ENCODE assay signal across 8 cellular contexts in genomic region chr2:27049422-27050280, GRCh38. TPM values are rescaled to one million over a fixed set of nuclear protein-coding genes. Genes with fewer than 3 reads are reported as not detected.
DNase-seq lines count a peak whose midpoint lies in the region; ATAC-seq and TF ChIP-seq lines count a peak whose summit lies in the region.

No MANE protein-coding gene starts in this region.

- no peaks in the 10 kb centered on the region for H3K79me2 ChIP-seq in PC-9 (ENCODE audit: low read depth)

- peak; percentile 20 for ATAC-seq in activated naive CD8-positive, alpha-beta T cell treated with anti-CD3 and anti-CD28 coated beads, Interleukin-2, amount 10 ng/mL, durations not matched to agents 7 days and 5 days (ENCODE audit: low read depth)

- BruUV-seq in PC-9 (replicated peaks; lab: Mats Ljungman, UMichigan): no TSS peak

- CTCF ChIA-PET in PC-9 (lab: Charles Lee): interaction anchor here (1.0 kb wide), 1 partner anchor 37 kb away, joined by 3 read pairs; the partner anchor contains the start of gene KHK

- peaks cover 22% of the 10 kb centered on the region for H3F3A ChIP-seq in PC-9 (ENCODE audit: insufficient read depth, low read depth)

- intact Hi-C loops in PC-9 (cut with micrococcal nuclease; ENCODE audit: unreplicated experiment): loop anchor here (1.0 kb wide), 2 partner anchors 16 to 88 kb away; no protein-coding TSS in a partner anchor

- H3K27me3 ChIP-seq in HAP-1 (ENCODE audit: low read depth) (no peaks in the 10 kb centered on the region), PC-9 (ENCODE audit: insufficient read depth, low read depth) (no peaks in the 10 kb centered on the region)

- in situ Hi-C loops in HAP-1 (cut with MboI; ENCODE audit: low sequenced_read_pairs): no loop called here

- H3K27ac Mint-ChIP-seq in activated naive CD8-positive, alpha-beta T cell treated with anti-CD3 and anti-CD28 coated beads, Interleukin-2, amount 10 ng/mL, durations not matched to agents 7 days and 5 days: peak overlapping the region; percentile 99

- H3K27me3 Mint-ChIP-seq in activated naive CD8-positive, alpha-beta T cell treated with anti-CD3 and anti-CD28 coated beads, Interleukin-2, amount 10 ng/mL, durations not matched to agents 7 days and 5 days: peaks cover 4% of the 10 kb centered on the region

- H3K4me2 ChIP-seq in PC-9: peak overlapping the region; percentile 80

- peaks cover 19% of the 10 kb centered on the region for H3K4me1 ChIP-seq in HAP-1
- peaks cover 14% of the 10 kb centered on the region for H3K4me1 ChIP-seq in PC-9 (replicated peaks; ENCODE audit: insufficient read depth)

- H2AFZ ChIP-seq in PC-9: peak overlapping the region; percentile 86

- peaks cover 6% of the 10 kb centered on the region for H3K36me3 Mint-ChIP-seq in activated naive CD8-positive, alpha-beta T cell treated with anti-CD3 and anti-CD28 coated beads, Interleukin-2, amount 10 ng/mL, durations not matched to agents 7 days and 5 days

- peak overlapping the region; percentile 70 for H3K27ac ChIP-seq in PC-9

- POLR2A ChIA-PET in PC-9 (lab: Charles Lee; ENCODE audit: unreplicated experiment): interaction anchor here (0.7 to 0.8 kb wide), 2 partner anchors 39 to 487 kb away, joined by 4 to 7 read pairs; no protein-coding TSS in a partner anchor
- POLR2A ChIA-PET in activated naive CD8-positive, alpha-beta T cell treated with anti-CD3 and anti-CD28 coated beads, Interleukin-2, amount 10 ng/mL, durations not matched to agents 7 days and 5 days (lab: Charles Lee): interaction anchor here (1.0 to 5.5 kb wide), 9 partner anchors 12 to 360 kb away, joined by 3 to 92 read pairs (median 7); partner anchors contain the start of genes ATRAID, KHK, OST4 and PPM1G

- peak overlapping the region; percentile 97 for H3K4me3 Mint-ChIP-seq in activated naive CD8-positive, alpha-beta T cell treated with anti-CD3 and anti-CD28 coated beads, Interleukin-2, amount 10 ng/mL, durations not matched to agents 7 days and 5 days

- TF ChIP-seq CTCF in PC-9 (conservative IDR thresholded peaks at IDR 0.05): no peak

- H3K9me2 ChIP-seq in PC-9 (ENCODE audit: insufficient read depth): no peaks in the 10 kb centered on the region

- H3K9me3 Mint-ChIP-seq in activated naive CD8-positive, alpha-beta T cell treated with anti-CD3 and anti-CD28 coated beads, Interleukin-2, amount 10 ng/mL, durations not matched to agents 7 days and 5 days: peaks cover 4% of the 10 kb centered on the region

- H3K4me1 Mint-ChIP-seq in activated naive CD8-positive, alpha-beta T cell treated with anti-CD3 and anti-CD28 coated beads, Interleukin-2, amount 10 ng/mL, durations not matched to agents 7 days and 5 days: peaks cover 29% of the 10 kb centered on the region

- DNase-seq in HAP-1 (ENCODE audit: low spot score in 2 of 2): peak; percentile 4 to 64
- no peak for DNase-seq in PC-9
- DNase-seq in activated naive CD8-positive, alpha-beta T cell treated with anti-CD3 and anti-CD28 coated beads, Interleukin-2, amount 10 ng/mL, durations not matched to agents 7 days and 5 days: peak; percentile 74
- DNase-seq in stimulated activated CD4-positive, alpha-beta T cell treated with anti-CD3 and anti-CD28 coated beads, Interleukin-12 subunit alpha, Interleukin-12 subunit beta, amount 100 ng/mL, for 4 hours: peak; percentile 68
- no peak for DNase-seq in NCI-H524 treated with DMSO at 0.1 percent for 48 hours (lab: John Stamatoyannopoulos, UW)
- DNase-seq in NCI-H1048 (lab: John Stamatoyannopoulos, UW): no peak

- no peaks in the 10 kb centered on the region for H4K20me1 ChIP-seq in PC-9 (ENCODE audit: insufficient read depth)

- H3K4me3 ChIP-seq in GM08714 (ENCODE audit: low read length) (peak overlapping the region; percentile 78), HAP-1 (peak overlapping the region; percentile 53), PC-9 (peak overlapping the region; percentile 98), iPS-11a (ENCODE audit: low read depth, low read length) (peak overlapping the region; percentile 72)

- H3K36me3 ChIP-seq in HAP-1 (replicated peaks): peaks cover 3% of the 10 kb centered on the region
- H3K36me3 ChIP-seq in PC-9 (ENCODE audit: low read depth): 0 out of 2 replicates have a peak, but pooled peaks cover under 1% of the 10 kb centered on the region

- peaks cover 4% of the 10 kb centered on the region; the same call in 1 of the 2 replicates for H3K9me3 ChIP-seq in HAP-1
- no peaks in the 10 kb centered on the region for H3K9me3 ChIP-seq in PC-9 (ENCODE audit: insufficient read depth, low read depth)

RNA-seq across cellular contexts. Expression of gene AGBL5, which starts 1.8 kb away (rescaled TPM):
- 63.2 and 64.0 TPM in 2 replicates for total RNA-seq in PC-9 (2021)
- total RNA-seq in activated naive CD8-positive, alpha-beta T cell treated with anti-CD3 and anti-CD28 coated beads, Interleukin-2, amount 10 ng/mL, durations not matched to agents 7 days and 5 days: 10 to 100 TPM; 14.9 to 18.0 TPM

RNA-seq across cellular contexts. Expression of gene TMEM214, which starts 16.9 kb away (rescaled TPM):
- 60.9 and 65.6 TPM in 2 replicates for total RNA-seq in PC-9 (2021)
- 10 to 100 TPM; 68.1 to 70.8 TPM for total RNA-seq in activated naive CD8-positive, alpha-beta T cell treated with anti-CD3 and anti-CD28 coated beads, Interleukin-2, amount 10 ng/mL, durations not matched to agents 7 days and 5 days

RNA-seq across cellular contexts. Expression of gene OST4, which starts 21.8 kb away (rescaled TPM):
- 165 and 166 TPM in 2 replicates for total RNA-seq in PC-9 (2021)
- 100 to 1,000 TPM; 302 to 325 TPM for total RNA-seq in activated naive CD8-positive, alpha-beta T cell treated with anti-CD3 and anti-CD28 coated beads, Interleukin-2, amount 10 ng/mL, durations not matched to agents 7 days and 5 days

RNA-seq across cellular contexts. Expression of gene EMILIN1, which starts 28.8 kb away (rescaled TPM):
- total RNA-seq in PC-9 (2021): 0.83 and 1.6 TPM in 2 replicates
- 1 to 10 TPM in 1 of 2 experiments, under 1 TPM in 1; 0.91 to 1.2 TPM for total RNA-seq in activated naive CD8-positive, alpha-beta T cell treated with anti-CD3 and anti-CD28 coated beads, Interleukin-2, amount 10 ng/mL, durations not matched to agents 7 days and 5 days

RNA-seq across cellular contexts. Expression of gene KHK, which starts 36.9 kb away (rescaled TPM):
- total RNA-seq in PC-9 (2021): 4.4 and 10.4 TPM in 2 replicates
- total RNA-seq in activated naive CD8-positive, alpha-beta T cell treated with anti-CD3 and anti-CD28 coated beads, Interleukin-2, amount 10 ng/mL, durations not matched to agents 7 days and 5 days: 10 to 100 TPM; 13.1 to 13.7 TPM

Comparison
In these comparisons a context has a peak if more than half of its experiments do, and no peak if none do; other contexts are left out.
1. DNase-seq: peak in HAP-1 (2 of 2), activated naive CD8-positive, alpha-beta T cell treated with anti-CD3 and anti-CD28 coated beads, Interleukin-2, amount 10 ng/mL, durations not matched to agents 7 days and 5 days (single experiment) and stimulated activated CD4-positive, alpha-beta T cell treated with anti-CD3 and anti-CD28 coated beads, Interleukin-12 subunit alpha, Interleukin-12 subunit beta, amount 100 ng/mL, for 4 hours (single experiment); none in PC-9 (0 of 2), NCI-H524 treated with DMSO at 0.1 percent for 48 hours (single experiment) and NCI-H1048 (single experiment).
2. Peak in every context shown above with its lines, with median percentiles within 50 percentile points of each other: H3K4me3 ChIP-seq.